ENCODE assay signal across 11 cellular contexts in genomic region chr6:85580104-85580877, GRCh38. TPM values are rescaled to one million over a fixed set of nuclear protein-coding genes. Genes with fewer than 3 reads are reported as not detected.
DNase-seq lines count a peak whose midpoint lies in the region; ATAC-seq, FAIRE-seq and TF ChIP-seq lines count a peak whose summit lies in the region.
"Had no signal": no experiment of that assay in that cellular context is flagged by ENCODE, and none has a peak within 500 bp of the region (broad histone marks: within the 10 kb centered on the region; RNA-seq: fewer than 3 reads in every experiment).

No MANE protein-coding gene starts in this region.

- H3K4me1 ChIP-seq in right lobe of liver = peaks cover 0 to 59% (median 6%) of the 10 kb centered on the region in 4 donors
- H3K4me1 ChIP-seq in effector memory CD4-positive, alpha-beta T cell (ENCODE audit: control insufficient read depth, insufficient read depth, low read length, poor library complexity, severe bottlenecking) = no peaks in the 10 kb centered on the region

- H3K36me3 ChIP-seq in right lobe of liver = no peaks in the 10 kb centered on the region
- H3K36me3 ChIP-seq in effector memory CD4-positive, alpha-beta T cell (ENCODE audit: control insufficient read depth, insufficient read depth, low read length) = peaks cover 8% of the 10 kb centered on the region

- TF ChIP-seq POLR2A in right lobe of liver (IDR thresholded peaks at IDR 0.05) = no peak

- no peaks in the 10 kb centered on the region for H3K9me3 ChIP-seq in right lobe of liver
- no peaks in the 10 kb centered on the region for H3K9me3 ChIP-seq in effector memory CD4-positive, alpha-beta T cell (ENCODE audit: control insufficient read depth, low read length)

- H3K27ac ChIP-seq in right lobe of liver = peak overlapping the region; percentile 54 to 61 (median 57)
- no peak overlapping the region for H3K27ac ChIP-seq in effector memory CD4-positive, alpha-beta T cell (ENCODE audit: insufficient read depth, low read length, poor library complexity, severe bottlenecking)

- H3K4me3 ChIP-seq in right lobe of liver = no peak overlapping the region
- no peak overlapping the region for H3K4me3 ChIP-seq in effector memory CD4-positive, alpha-beta T cell (ENCODE audit: insufficient read depth, low read depth, low read length, poor library complexity, severe bottlenecking)

- intact Hi-C loops in right lobe of liver (cut with DNase I) = no loop called here

- H3K27me3 ChIP-seq in right lobe of liver = no peaks in the 10 kb centered on the region
- no peaks in the 10 kb centered on the region for H3K27me3 ChIP-seq in effector memory CD4-positive, alpha-beta T cell (replicated peaks; ENCODE audit: control insufficient read depth, insufficient read depth, low read length, poor library complexity, severe bottlenecking)

- 37% methylated on average over 2 of the region's 5 CpGs for WGBS in right lobe of liver (ENCODE audit: insufficient coverage, low coverage, low lambda C conversion rate, missing lambda C conversion rate)

- FAIRE-seq in frontal cortex (lab: Jason Lieb, UNC) = no peak
- FAIRE-seq: HTR-8/SVneo had no signal

- no peak for TF ChIP-seq CTCF in right lobe of liver (IDR thresholded peaks at IDR 0.05)

- ATAC-seq in GM18502 (IDR thresholded peaks at IDR 0.05; ENCODE audit: poor library complexity, unreplicated experiment) (peak; percentile 17), HG02571 (IDR thresholded peaks at IDR 0.05; ENCODE audit: unreplicated experiment) (peak; percentile 24), right lobe of liver (peak; percentile 78 to 93 (median 87))

- peak; percentile 41 for DNase-seq in amniotic epithelial cell (ENCODE audit: low read depth)
- DNase-seq in right lobe of liver = peak; percentile 53 to 68 (median 63)
- DNase-seq in effector memory CD4-positive, alpha-beta T cell = no peak
- no peak for DNase-seq in stimulated activated CD4-positive, alpha-beta T cell treated with anti-CD3 and anti-CD28 coated beads, Interleukin-1b, Interleukin-23, amount 100 ng/mL, for 48 hours
- no peak for DNase-seq in NCI-H748 (lab: John Stamatoyannopoulos, UW; ENCODE audit: unreplicated experiment)
- DNase-seq in frontal cortex (ENCODE audit: low spot score in 2 of 2) = no peak
- DNase-seq: NCI-H345; stimulated activated CD8-positive, alpha-beta memory T cell treated with anti-CD3 and anti-CD28 coated beads, Interleukin-4, amount 100 ng/mL, for 48 hours had no signal

RNA-seq across cellular contexts. Expression of gene SNX14, which starts 13.4 kb away (rescaled TPM):
- total RNA-seq in right lobe of liver (10 to 100 TPM; 35.0 to 72.5 (median 51.9) TPM), frontal cortex (291 TPM)

Comparison
In these comparisons a context has a peak if more than half of its experiments do, and no peak if none do; other contexts are left out.
1. ATAC-seq: peak in every context shown above with its lines; median percentile 87 in right lobe of liver; 24 in HG02571; 17 in GM18502.
2. DNase-seq: peak in amniotic epithelial cell (single experiment) and right lobe of liver (3 of 3); none in effector memory CD4-positive, alpha-beta T cell (0 of 3), stimulated activated CD4-positive, alpha-beta T cell treated with anti-CD3 and anti-CD28 coated beads, Interleukin-1b, Interleukin-23, amount 100 ng/mL, for 48 hours (single experiment), NCI-H748 (single experiment) and frontal cortex (0 of 2).